ENCODE assay signal across 1 cellular context in the genomic region with DNA sequence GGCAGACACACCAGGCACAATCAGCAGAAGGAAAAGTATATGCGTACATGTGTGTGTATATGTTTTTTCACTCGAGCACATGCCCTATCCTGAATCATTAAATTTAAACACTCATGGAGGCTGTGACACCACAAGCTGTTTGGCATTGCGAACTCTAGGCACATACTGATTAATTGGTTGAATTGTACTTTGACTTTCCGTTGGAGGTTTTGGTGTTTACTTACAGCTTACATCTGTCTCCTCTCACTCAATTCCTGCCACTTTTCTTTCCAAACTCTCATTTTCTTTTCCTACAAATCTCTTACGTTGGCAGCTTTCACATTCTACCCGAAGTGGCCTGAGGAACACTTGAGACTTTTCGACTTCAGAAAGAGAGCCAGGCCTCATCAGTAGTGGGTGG.
TF ChIP-seq lines count a peak whose summit lies in the region.

No MANE protein-coding gene starts in this region.

TF ChIP-seq in IMR-90, 13 proteins besides CTCF, POLR2A, EP300 and RAD21 (continued from another document):
- TF ChIP-seq, protein P1, sequence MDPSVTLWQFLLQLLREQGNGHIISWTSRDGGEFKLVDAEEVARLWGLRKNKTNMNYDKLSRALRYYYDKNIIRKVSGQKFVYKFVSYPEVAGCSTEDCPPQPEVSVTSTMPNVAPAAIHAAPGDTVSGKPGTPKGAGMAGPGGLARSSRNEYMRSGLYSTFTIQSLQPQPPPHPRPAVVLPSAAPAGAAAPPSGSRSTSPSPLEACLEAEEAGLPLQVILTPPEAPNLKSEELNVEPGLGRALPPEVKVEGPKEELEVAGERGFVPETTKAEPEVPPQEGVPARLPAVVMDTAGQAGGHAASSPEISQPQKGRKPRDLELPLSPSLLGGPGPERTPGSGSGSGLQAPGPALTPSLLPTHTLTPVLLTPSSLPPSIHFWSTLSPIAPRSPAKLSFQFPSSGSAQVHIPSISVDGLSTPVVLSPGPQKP (IDR thresholded peaks at IDR 0.05; ENCODE audit: borderline replicate concordance, low read depth, low read length) = no peak
- no peak for TF ChIP-seq NFE2L2 (IDR thresholded peaks at IDR 0.05; ENCODE audit: low read depth, low read length)
- no peak for TF ChIP-seq BHLHE40 (IDR thresholded peaks at IDR 0.05; ENCODE audit: low read depth, low read length)
